18 cellular contexts compared by ENCODE assay signal in the genomic region with DNA sequence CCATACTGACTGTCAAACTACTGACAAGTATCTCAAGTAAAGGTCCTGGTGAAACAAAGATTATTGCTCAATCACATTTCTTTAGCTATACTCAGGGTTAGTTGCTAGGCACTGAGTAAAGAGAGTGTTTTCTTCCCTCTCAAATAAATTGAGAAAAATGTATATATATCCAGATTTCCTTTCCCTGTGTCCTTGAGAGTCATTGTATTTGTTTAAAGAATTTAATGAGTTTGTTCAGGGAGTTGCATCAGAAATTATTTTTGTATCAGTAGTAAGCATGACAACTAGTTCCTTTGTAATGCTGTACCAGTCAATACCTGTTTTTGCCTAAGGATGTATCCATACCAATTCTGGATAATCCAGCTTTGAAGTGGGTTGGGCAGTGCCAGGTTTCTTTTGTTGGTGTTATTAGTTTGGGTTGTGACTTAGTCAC. TPM values are rescaled to one million over a fixed set of nuclear protein-coding genes. Genes with fewer than 3 reads are reported as not detected.
DNase-seq lines count a peak whose midpoint lies in the region; ATAC-seq, FAIRE-seq and TF ChIP-seq lines count a peak whose summit lies in the region.
"Had no signal": no experiment of that assay in that cellular context is flagged by ENCODE, and none has a peak within 500 bp of the region (broad histone marks: within the 10 kb centered on the region; RNA-seq: fewer than 3 reads in every experiment).

No MANE protein-coding gene starts in this region.

- H3K4me1 ChIP-seq in HepG2 (ENCODE audit: insufficient read depth, low read length): peaks cover 26% of the 10 kb centered on the region
- peaks cover 0 to 8% (median 0%) of the 10 kb centered on the region in 4 donors for H3K4me1 ChIP-seq in right lobe of liver
- H3K4me1 ChIP-seq in PC-3 (ENCODE audit: insufficient read depth, low read length): peaks cover 14% of the 10 kb centered on the region
- peaks cover 5 to 41% (median 23%) of the 10 kb centered on the region in 3 donors for H3K4me1 ChIP-seq in esophagus squamous epithelium
- H3K4me1 ChIP-seq in stomach: peaks cover 6 to 23% (median 18%) of the 10 kb centered on the region in 4 donors

- H3K4me2 ChIP-seq in HepG2 (ENCODE audit: low read depth, low read length) (no peak overlapping the region), PC-3 (ENCODE audit: low read length) (peak overlapping the region; percentile 47)
- H3K4me2 ChIP-seq: SK-N-SH had no signal

- FAIRE-seq in HepG2 (lab: Jason Lieb, UNC): no peak

- peak overlapping the region; percentile 42 for H3K27ac ChIP-seq in HepG2 (ENCODE audit: extremely low read length, insufficient read depth, low read length)
- H3K27ac ChIP-seq in right lobe of liver: no peak overlapping the region
- peak overlapping the region; percentile 87 for H3K27ac ChIP-seq in PC-3 (ENCODE audit: low read length)
- peak overlapping the region; percentile 65 to 92 (median 80) for H3K27ac ChIP-seq in esophagus squamous epithelium
- H3K27ac ChIP-seq in stomach: no peak overlapping the region
- H3K27ac ChIP-seq: dorsolateral prefrontal cortex, WERI-Rb-1 had no signal

- no peak overlapping the region for H3K4me3 ChIP-seq in HepG2 (replicated peaks in 1 of 3; ENCODE audit: insufficient read depth in 1 of 3, low read depth in 2 of 3, low read length in 3 of 3)
- H3K4me3 ChIP-seq in right lobe of liver: no peak overlapping the region
- H3K4me3 ChIP-seq in PC-3 (ENCODE audit: low read length): no peak overlapping the region
- no peak overlapping the region for H3K4me3 ChIP-seq in esophagus squamous epithelium
- no peak overlapping the region for H3K4me3 ChIP-seq in stomach
- H3K4me3 ChIP-seq: dorsolateral prefrontal cortex, MG63 had no signal

- H3K9ac ChIP-seq in HepG2 (ENCODE audit: insufficient read depth, low read depth, low read length): no peak overlapping the region
- peak overlapping the region; percentile 54; the same call in 1 of the 2 replicates for H3K9ac ChIP-seq in PC-3 (ENCODE audit: low read length)
- H3K9ac ChIP-seq: SK-N-SH had no signal

- intact Hi-C loops in HepG2 (cut with micrococcal nuclease; ENCODE audit: unreplicated experiment) (no loop called here), right lobe of liver (cut with DNase I) (no loop called here), PC-3 (cut with micrococcal nuclease) (no loop called here), esophagus squamous epithelium (cut with DNase I) (no loop called here), stomach (cut with DNase I; ENCODE audit: low total_unique reads) (no loop called here)

- in situ Hi-C loops in HepG2 (cut with HindIII; ENCODE audit: extremely low pct_ligation_motif_present, low pct_unique_long_range_greater_than_20kb): no loop called here

- H3K9me3 ChIP-seq in HepG2 (ENCODE audit: low read length) (no peaks in the 10 kb centered on the region), right lobe of liver (no peaks in the 10 kb centered on the region), PC-3 (ENCODE audit: low read length) (no peaks in the 10 kb centered on the region), esophagus squamous epithelium (no peaks in the 10 kb centered on the region), stomach (no peaks in the 10 kb centered on the region)
- H3K9me3 ChIP-seq: MG63, SK-N-SH had no signal

- H3K27me3 ChIP-seq in HepG2 (ENCODE audit: control insufficient read depth in 1 of 2, insufficient read depth in 2 of 2, low read length in 2 of 2) (no peaks in the 10 kb centered on the region; a peak in 1 of 5 replicates), right lobe of liver (no peaks in the 10 kb centered on the region), PC-3 (ENCODE audit: low read length) (no peaks in the 10 kb centered on the region), esophagus squamous epithelium (no peaks in the 10 kb centered on the region), stomach (no peaks in the 10 kb centered on the region)
- H3K27me3 ChIP-seq: dorsolateral prefrontal cortex, MG63 had no signal

- no peak for TF ChIP-seq CTCF in HepG2 (CRISPR knock-in tag; IDR thresholded peaks at IDR 0.05)
- TF ChIP-seq CTCF in right lobe of liver (IDR thresholded peaks at IDR 0.05): no peak
- no peak for TF ChIP-seq CTCF in PC-3 (conservative IDR thresholded peaks at IDR 0.05; ENCODE audit: low read depth, low read length)
- no peak for TF ChIP-seq CTCF in esophagus squamous epithelium (IDR thresholded peaks at IDR 0.05)
- no peak for TF ChIP-seq CTCF in stomach (IDR thresholded peaks at IDR 0.05)

- ATAC-seq in HepG2: no peak
- no peak for ATAC-seq in right lobe of liver
- peak; percentile 8 for ATAC-seq in PC-3
- no peak for ATAC-seq in GM19467 (IDR thresholded peaks at IDR 0.05; ENCODE audit: unreplicated experiment)
- ATAC-seq: natural killer cell had no signal

- TF ChIP-seq POLR2A in HepG2 (IDR thresholded peaks at IDR 0.05; ENCODE audit: insufficient read depth in 1 of 2, low read depth in 2 of 2, low read length in 2 of 2): no peak
- TF ChIP-seq POLR2A in right lobe of liver (IDR thresholded peaks at IDR 0.05): no peak
- no peak for TF ChIP-seq POLR2A in esophagus squamous epithelium (IDR thresholded peaks at IDR 0.05)
- TF ChIP-seq POLR2A in stomach (IDR thresholded peaks at IDR 0.05): no peak

- no peak for TF ChIP-seq RAD21 in HepG2 (CRISPR knock-in tag; IDR thresholded peaks at IDR 0.05)

- POLR2A ChIA-PET in HepG2 (lab: Yijun Ruan, JAX) (no interaction called here), PC-3 (lab: Charles Lee; ENCODE audit: unreplicated experiment) (interaction anchor here (0.6 kb wide), 1 partner anchor 140 kb away, joined by 4 read pairs; no protein-coding TSS in a partner anchor)

- H3K36me3 ChIP-seq in HepG2 (replicated peaks in 1 of 2; ENCODE audit: control insufficient read depth in 1 of 2, insufficient read depth in 2 of 2, low read length in 2 of 2): no peaks in the 10 kb centered on the region
- H3K36me3 ChIP-seq in right lobe of liver: no peaks in the 10 kb centered on the region
- no peaks in the 10 kb centered on the region for H3K36me3 ChIP-seq in PC-3 (ENCODE audit: low read depth, low read length)
- peaks cover 0 to 1% (median 0%) of the 10 kb centered on the region in 3 donors for H3K36me3 ChIP-seq in esophagus squamous epithelium
- H3K36me3 ChIP-seq in stomach: peaks cover 0 to under 1% (median 0%) of the 10 kb centered on the region in 4 donors

- TF ChIP-seq EP300 in HepG2 (IDR thresholded peaks at IDR 0.05; ENCODE audit: low read depth in 2 of 2, low read length in 2 of 2) (no peak), HepG2 (CRISPR knock-in tag; IDR thresholded peaks at IDR 0.05; ENCODE audit: borderline replicate concordance) (no peak), stomach (IDR thresholded peaks at IDR 0.05) (no peak)

- no peaks in the 10 kb centered on the region for H3K9me2 ChIP-seq in PC-3 (replicated peaks; ENCODE audit: low read length)
- H3K9me2 ChIP-seq: SK-N-SH had no signal

- CTCF ChIA-PET in HepG2 (lab: Yijun Ruan, JAX; ENCODE audit: low intra/inter-chr PET ratio, low total read pairs) (no interaction called here), PC-3 (lab: Charles Lee) (no interaction called here)

- DNase-seq in HepG2 (ENCODE audit: low spot score) (peak; percentile 20), right lobe of liver (no peak), PC-3 (peak; percentile 88), esophagus squamous epithelium (lab: John Stamatoyannopoulos, UW) (no peak), middle frontal gyrus (ENCODE audit: extremely low spot score, low spot score) (no peak), stomach (no peak)
- DNase-seq in activated CD4-positive, alpha-beta T cell treated with anti-CD3 and anti-CD28 coated beads, Interleukin-2, amount 50 U/mL, for 4 hours: no peak
- DNase-seq: activated gamma-delta T cell, dorsolateral prefrontal cortex, MG63, natural killer cell, NCI-H2107, SK-N-SH, WERI-Rb-1 had no signal

- BruUV-seq in HepG2 (replicated peaks; lab: Mats Ljungman, UMichigan) (no TSS peak), PC-3 (replicated peaks; lab: Mats Ljungman, UMichigan) (no TSS peak)

- H2AFZ ChIP-seq in HepG2 (ENCODE audit: low read length) (no peak overlapping the region), PC-3 (ENCODE audit: low read length) (no peak overlapping the region)

- no peaks in the 10 kb centered on the region for H3F3A ChIP-seq in PC-3 (ENCODE audit: low read length, unreplicated experiment)

- H3K79me2 ChIP-seq in HepG2 (ENCODE audit: insufficient read depth, low read length) (peaks cover 33% of the 10 kb centered on the region), PC-3 (ENCODE audit: low read length) (peaks cover 30% of the 10 kb centered on the region)

- peaks cover 9% of the 10 kb centered on the region for H4K20me1 ChIP-seq in HepG2 (ENCODE audit: insufficient read depth, low read length)
- H4K20me1 ChIP-seq in PC-3 (ENCODE audit: low read length): no peaks in the 10 kb centered on the region; the same call in 1 of the 2 replicates

RNA-seq across cellular contexts. Expression of a gene that starts 3.2 kb away (rescaled TPM):
- total RNA-seq in HepG2 (2016; rRNA removed; fragmentation: Illumina TruSeq; extraction: Trizol) (69.9 and 101 TPM in 2 replicates), right lobe of liver (10 to 100 TPM; 45.5 to 73.2 (median 62.6) TPM), PC-3 (2014; rRNA removed) (64.6 and 81.1 TPM in 2 replicates), esophagus squamous epithelium (100 to 1,000 TPM in 1 of 4 donors, 10 to 100 TPM in 3; 55.7 to 130 (median 87.2) TPM), stomach (100 to 1,000 TPM in 4 of 5 donors, 10 to 100 TPM in 1; 99.6 to 249 (median 175) TPM)
- total RNA-seq in HepG2 (2016; cell fraction: cytosol; rRNA removed; fragmentation: Illumina TruSeq; extraction: Trizol; ENCODE audit: low read depth): 59.7 and 69.1 TPM in 2 replicates
- total RNA-seq in HepG2 (2016; cell fraction: insoluble cytoplasmic fraction; rRNA removed; fragmentation: Illumina TruSeq; extraction: Trizol): 69.9 and 98.6 TPM in 2 replicates
- total RNA-seq in HepG2 (2016; cell fraction: membrane; rRNA removed; fragmentation: Illumina TruSeq; extraction: Trizol): 33.7 and 41.4 TPM in 2 replicates
- total RNA-seq in HepG2 (2016; cell fraction: nucleus; rRNA removed; fragmentation: Illumina TruSeq; extraction: Trizol): 106 and 125 TPM in 2 replicates
- polyA plus RNA-seq in HepG2 (2011; rRNA removed) (68.5 and 82.0 TPM in 2 replicates), stomach (10 to 100 TPM; 22.0 to 99.4 (median 37.6) TPM)
- 33.7 and 45.2 TPM in 2 replicates for polyA plus RNA-seq in HepG2 (2011; cell fraction: cytosol; rRNA removed)
- polyA plus RNA-seq in HepG2 (2011; cell fraction: nucleus; rRNA removed): 104 and 105 TPM in 2 replicates
- polyA plus RNA-seq in HepG2 (2012): 56.5 and 76.2 TPM in 2 replicates
- 2.7 and 3.1 TPM in 2 replicates for polyA plus RNA-seq in HepG2 (2016; cell fraction: cytosol; fragmentation: Illumina TruSeq; extraction: Trizol; ENCODE audit: low read depth)
- polyA plus RNA-seq in HepG2 (2016; cell fraction: insoluble cytoplasmic fraction; fragmentation: Illumina TruSeq; extraction: Trizol; ENCODE audit: low read depth): 76.7 and 87.6 TPM in 2 replicates
- 7.0 and 8.2 TPM in 2 replicates for polyA plus RNA-seq in HepG2 (2016; cell fraction: membrane; fragmentation: Illumina TruSeq; extraction: Trizol; ENCODE audit: low read depth)
- polyA plus RNA-seq in HepG2 (2016; cell fraction: nucleus; fragmentation: Illumina TruSeq; extraction: Trizol; ENCODE audit: insufficient read depth, low read depth): 142 and 161 TPM in 2 replicates
- 130 and 138 TPM in 2 replicates for polyA minus RNA-seq in HepG2 (2011; rRNA and poly(A)+ RNA removed; ENCODE audit: low replicate concordance)
- 52.8 and 61.5 TPM in 2 replicates for polyA minus RNA-seq in HepG2 (2011; cell fraction: cytosol; rRNA and poly(A)+ RNA removed)
- polyA minus RNA-seq in HepG2 (2011; cell fraction: nucleus; rRNA and poly(A)+ RNA removed): 183 and 186 TPM in 2 replicates

RNA-seq across cellular contexts. Expression of a gene that starts 38.4 kb away (rescaled TPM):
- total RNA-seq in HepG2 (2016; rRNA removed; fragmentation: Illumina TruSeq; extraction: Trizol) (not detected in 2 replicates), right lobe of liver (not detected), PC-3 (2014; rRNA removed) (0.29 TPM in 1 of 2 replicates, not detected in the other), esophagus squamous epithelium (1 to 10 TPM in 1 of 4 donors, under 1 TPM in 1, not detected in 2; 0.04 to 1.2 TPM), stomach (not detected)
- total RNA-seq in HepG2 (2016; cell fraction: cytosol; rRNA removed; fragmentation: Illumina TruSeq; extraction: Trizol; ENCODE audit: low read depth): not detected in 2 replicates
- total RNA-seq in HepG2 (2016; cell fraction: insoluble cytoplasmic fraction; rRNA removed; fragmentation: Illumina TruSeq; extraction: Trizol): not detected in 2 replicates
- total RNA-seq in HepG2 (2016; cell fraction: membrane; rRNA removed; fragmentation: Illumina TruSeq; extraction: Trizol): not detected in 2 replicates
- total RNA-seq in HepG2 (2016; cell fraction: nucleus; rRNA removed; fragmentation: Illumina TruSeq; extraction: Trizol): not detected in 2 replicates
- polyA plus RNA-seq in HepG2 (2011; rRNA removed) (0.05 TPM in 1 of 2 replicates, not detected in the other), stomach (under 1 TPM in 1 of 3 donors, not detected in 2; 0.30 TPM)
- polyA plus RNA-seq in HepG2 (2011; cell fraction: cytosol; rRNA removed): 0.01 TPM in 1 of 2 replicates, not detected in the other
- 0.10 and 0.40 TPM in 2 replicates for polyA plus RNA-seq in HepG2 (2011; cell fraction: nucleus; rRNA removed)
- polyA plus RNA-seq in HepG2 (2012): not detected in 2 replicates
- not detected in 2 replicates for polyA plus RNA-seq in HepG2 (2016; cell fraction: cytosol; fragmentation: Illumina TruSeq; extraction: Trizol; ENCODE audit: low read depth)
- not detected in 2 replicates for polyA plus RNA-seq in HepG2 (2016; cell fraction: insoluble cytoplasmic fraction; fragmentation: Illumina TruSeq; extraction: Trizol; ENCODE audit: low read depth)
- polyA plus RNA-seq in HepG2 (2016; cell fraction: membrane; fragmentation: Illumina TruSeq; extraction: Trizol; ENCODE audit: low read depth): not detected in 2 replicates
- not detected in 2 replicates for polyA plus RNA-seq in HepG2 (2016; cell fraction: nucleus; fragmentation: Illumina TruSeq; extraction: Trizol; ENCODE audit: insufficient read depth, low read depth)
- polyA minus RNA-seq in HepG2 (2011; rRNA and poly(A)+ RNA removed; ENCODE audit: low replicate concordance): not detected in 2 replicates
- not detected in 2 replicates for polyA minus RNA-seq in HepG2 (2011; cell fraction: cytosol; rRNA and poly(A)+ RNA removed)
- polyA minus RNA-seq in HepG2 (2011; cell fraction: nucleus; rRNA and poly(A)+ RNA removed): 0.12 TPM in 1 of 2 replicates, not detected in the other
- total RNA-seq: fibroblast of villous mesenchyme, liver, natural killer cell had no signal
- polyA plus RNA-seq: AG04450, liver had no signal

RNA-seq across cellular contexts. Expression of a gene that starts 52.0 kb away (rescaled TPM):
- total RNA-seq in HepG2 (2016; rRNA removed; fragmentation: Illumina TruSeq; extraction: Trizol): 0.77 and 1.7 TPM in 2 replicates
- total RNA-seq in HepG2 (2016; cell fraction: cytosol; rRNA removed; fragmentation: Illumina TruSeq; extraction: Trizol; ENCODE audit: low read depth): 0.20 and 0.26 TPM in 2 replicates
- 0.58 and 1.5 TPM in 2 replicates for total RNA-seq in HepG2 (2016; cell fraction: insoluble cytoplasmic fraction; rRNA removed; fragmentation: Illumina TruSeq; extraction: Trizol)
- total RNA-seq in HepG2 (2016; cell fraction: membrane; rRNA removed; fragmentation: Illumina TruSeq; extraction: Trizol): 0.45 and 0.62 TPM in 2 replicates
- 1.3 and 2.3 TPM in 2 replicates for total RNA-seq in HepG2 (2016; cell fraction: nucleus; rRNA removed; fragmentation: Illumina TruSeq; extraction: Trizol)
- 4.3 and 5.0 TPM in 2 replicates for polyA plus RNA-seq in HepG2 (2011; rRNA removed)
- polyA plus RNA-seq in HepG2 (2011; cell fraction: cytosol; rRNA removed): 3.5 and 3.7 TPM in 2 replicates
- 3.4 and 3.9 TPM in 2 replicates for polyA plus RNA-seq in HepG2 (2011; cell fraction: nucleus; rRNA removed)
- 1.4 and 3.0 TPM in 2 replicates for polyA plus RNA-seq in HepG2 (2012)
- polyA plus RNA-seq in HepG2 (2016; cell fraction: cytosol; fragmentation: Illumina TruSeq; extraction: Trizol; ENCODE audit: low read depth): 0.14 and 0.17 TPM in 2 replicates
- polyA plus RNA-seq in HepG2 (2016; cell fraction: insoluble cytoplasmic fraction; fragmentation: Illumina TruSeq; extraction: Trizol; ENCODE audit: low read depth): 0.79 and 0.88 TPM in 2 replicates
- 0.26 TPM in 2 replicates for polyA plus RNA-seq in HepG2 (2016; cell fraction: membrane; fragmentation: Illumina TruSeq; extraction: Trizol; ENCODE audit: low read depth)
- 1.8 and 1.9 TPM in 2 replicates for polyA plus RNA-seq in HepG2 (2016; cell fraction: nucleus; fragmentation: Illumina TruSeq; extraction: Trizol; ENCODE audit: insufficient read depth, low read depth)
- polyA minus RNA-seq in HepG2 (2011; rRNA and poly(A)+ RNA removed; ENCODE audit: low replicate concordance): 1.0 and 3.2 TPM in 2 replicates
- 1.4 and 1.5 TPM in 2 replicates for polyA minus RNA-seq in HepG2 (2011; cell fraction: cytosol; rRNA and poly(A)+ RNA removed)
- polyA minus RNA-seq in HepG2 (2011; cell fraction: nucleus; rRNA and poly(A)+ RNA removed): 3.5 and 4.1 TPM in 2 replicates
- total RNA-seq in right lobe of liver: 1 to 10 TPM in 2 of 6 experiments, under 1 TPM in 4; 0.42 to 1.8 (median 0.78) TPM
- total RNA-seq in PC-3 (2014; rRNA removed): 82.6 and 85.9 TPM in 2 replicates
- 10 to 100 TPM; 24.6 to 72.4 (median 42.1) TPM for total RNA-seq in esophagus squamous epithelium
- 10 to 100 TPM in 3 of 5 donors, 1 to 10 TPM in 2; 1.2 to 39.8 (median 27.7) TPM for total RNA-seq in stomach
- 10 to 100 TPM in 2 of 3 donors, 1 to 10 TPM in 1; 8.5 to 15.0 (median 11.8) TPM for polyA plus RNA-seq in stomach

Comparison
In these comparisons a context has a peak if more than half of its experiments do, and no peak if none do; other contexts are left out.
1. DNase-seq: peak in HepG2 (single experiment) and PC-3 (single experiment); none in right lobe of liver (0 of 3), esophagus squamous epithelium (single experiment), middle frontal gyrus (single experiment), stomach (single experiment) and activated CD4-positive, alpha-beta T cell treated with anti-CD3 and anti-CD28 coated beads, Interleukin-2, amount 50 U/mL, for 4 hours (0 of 2).
2. H3K27ac ChIP-seq: peak in HepG2 (single experiment), PC-3 (single experiment) and esophagus squamous epithelium (4 of 4); none in right lobe of liver (0 of 3) and stomach (0 of 5).